2 cellular contexts compared by ENCODE assay signal in the genomic region with DNA sequence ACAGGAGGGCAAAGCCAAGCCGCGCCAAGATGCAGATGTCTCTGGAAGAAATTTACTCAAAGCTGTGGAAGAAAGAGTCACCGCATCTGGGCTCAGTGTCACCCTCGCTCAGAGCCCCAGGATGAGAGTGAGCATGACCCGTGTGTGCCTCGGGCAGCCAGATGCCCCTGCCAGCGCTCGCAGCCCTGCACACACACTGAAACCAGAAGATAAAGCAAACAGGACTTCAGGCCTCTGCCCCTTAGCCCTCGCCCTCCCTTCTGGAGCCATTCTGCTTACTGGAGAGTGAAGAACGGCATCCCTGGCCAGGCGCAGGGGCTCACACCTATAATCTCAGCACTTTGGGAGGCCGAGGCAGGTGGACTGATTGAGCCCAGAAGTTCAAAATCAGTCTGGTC.
A peak's percentile ranks its signal among the peaks of the same experiment; 100 is the strongest.
TF ChIP-seq lines count a peak whose summit lies in the region.

No MANE protein-coding gene starts in this region.

TF ChIP-seq in GM23338, 12 proteins besides CTCF, POLR2A, EP300 and RAD21:
- no peak for TF ChIP-seq ZNF114 (CRISPR knock-in tag; IDR thresholded peaks at IDR 0.05)
- TF ChIP-seq JUNB (IDR thresholded peaks at IDR 0.05; ENCODE audit: unreplicated experiment): no peak
- TF ChIP-seq POLR2AphosphoS5 (IDR thresholded peaks at IDR 0.05; ENCODE audit: low read depth): no peak
- TF ChIP-seq, protein P1, sequence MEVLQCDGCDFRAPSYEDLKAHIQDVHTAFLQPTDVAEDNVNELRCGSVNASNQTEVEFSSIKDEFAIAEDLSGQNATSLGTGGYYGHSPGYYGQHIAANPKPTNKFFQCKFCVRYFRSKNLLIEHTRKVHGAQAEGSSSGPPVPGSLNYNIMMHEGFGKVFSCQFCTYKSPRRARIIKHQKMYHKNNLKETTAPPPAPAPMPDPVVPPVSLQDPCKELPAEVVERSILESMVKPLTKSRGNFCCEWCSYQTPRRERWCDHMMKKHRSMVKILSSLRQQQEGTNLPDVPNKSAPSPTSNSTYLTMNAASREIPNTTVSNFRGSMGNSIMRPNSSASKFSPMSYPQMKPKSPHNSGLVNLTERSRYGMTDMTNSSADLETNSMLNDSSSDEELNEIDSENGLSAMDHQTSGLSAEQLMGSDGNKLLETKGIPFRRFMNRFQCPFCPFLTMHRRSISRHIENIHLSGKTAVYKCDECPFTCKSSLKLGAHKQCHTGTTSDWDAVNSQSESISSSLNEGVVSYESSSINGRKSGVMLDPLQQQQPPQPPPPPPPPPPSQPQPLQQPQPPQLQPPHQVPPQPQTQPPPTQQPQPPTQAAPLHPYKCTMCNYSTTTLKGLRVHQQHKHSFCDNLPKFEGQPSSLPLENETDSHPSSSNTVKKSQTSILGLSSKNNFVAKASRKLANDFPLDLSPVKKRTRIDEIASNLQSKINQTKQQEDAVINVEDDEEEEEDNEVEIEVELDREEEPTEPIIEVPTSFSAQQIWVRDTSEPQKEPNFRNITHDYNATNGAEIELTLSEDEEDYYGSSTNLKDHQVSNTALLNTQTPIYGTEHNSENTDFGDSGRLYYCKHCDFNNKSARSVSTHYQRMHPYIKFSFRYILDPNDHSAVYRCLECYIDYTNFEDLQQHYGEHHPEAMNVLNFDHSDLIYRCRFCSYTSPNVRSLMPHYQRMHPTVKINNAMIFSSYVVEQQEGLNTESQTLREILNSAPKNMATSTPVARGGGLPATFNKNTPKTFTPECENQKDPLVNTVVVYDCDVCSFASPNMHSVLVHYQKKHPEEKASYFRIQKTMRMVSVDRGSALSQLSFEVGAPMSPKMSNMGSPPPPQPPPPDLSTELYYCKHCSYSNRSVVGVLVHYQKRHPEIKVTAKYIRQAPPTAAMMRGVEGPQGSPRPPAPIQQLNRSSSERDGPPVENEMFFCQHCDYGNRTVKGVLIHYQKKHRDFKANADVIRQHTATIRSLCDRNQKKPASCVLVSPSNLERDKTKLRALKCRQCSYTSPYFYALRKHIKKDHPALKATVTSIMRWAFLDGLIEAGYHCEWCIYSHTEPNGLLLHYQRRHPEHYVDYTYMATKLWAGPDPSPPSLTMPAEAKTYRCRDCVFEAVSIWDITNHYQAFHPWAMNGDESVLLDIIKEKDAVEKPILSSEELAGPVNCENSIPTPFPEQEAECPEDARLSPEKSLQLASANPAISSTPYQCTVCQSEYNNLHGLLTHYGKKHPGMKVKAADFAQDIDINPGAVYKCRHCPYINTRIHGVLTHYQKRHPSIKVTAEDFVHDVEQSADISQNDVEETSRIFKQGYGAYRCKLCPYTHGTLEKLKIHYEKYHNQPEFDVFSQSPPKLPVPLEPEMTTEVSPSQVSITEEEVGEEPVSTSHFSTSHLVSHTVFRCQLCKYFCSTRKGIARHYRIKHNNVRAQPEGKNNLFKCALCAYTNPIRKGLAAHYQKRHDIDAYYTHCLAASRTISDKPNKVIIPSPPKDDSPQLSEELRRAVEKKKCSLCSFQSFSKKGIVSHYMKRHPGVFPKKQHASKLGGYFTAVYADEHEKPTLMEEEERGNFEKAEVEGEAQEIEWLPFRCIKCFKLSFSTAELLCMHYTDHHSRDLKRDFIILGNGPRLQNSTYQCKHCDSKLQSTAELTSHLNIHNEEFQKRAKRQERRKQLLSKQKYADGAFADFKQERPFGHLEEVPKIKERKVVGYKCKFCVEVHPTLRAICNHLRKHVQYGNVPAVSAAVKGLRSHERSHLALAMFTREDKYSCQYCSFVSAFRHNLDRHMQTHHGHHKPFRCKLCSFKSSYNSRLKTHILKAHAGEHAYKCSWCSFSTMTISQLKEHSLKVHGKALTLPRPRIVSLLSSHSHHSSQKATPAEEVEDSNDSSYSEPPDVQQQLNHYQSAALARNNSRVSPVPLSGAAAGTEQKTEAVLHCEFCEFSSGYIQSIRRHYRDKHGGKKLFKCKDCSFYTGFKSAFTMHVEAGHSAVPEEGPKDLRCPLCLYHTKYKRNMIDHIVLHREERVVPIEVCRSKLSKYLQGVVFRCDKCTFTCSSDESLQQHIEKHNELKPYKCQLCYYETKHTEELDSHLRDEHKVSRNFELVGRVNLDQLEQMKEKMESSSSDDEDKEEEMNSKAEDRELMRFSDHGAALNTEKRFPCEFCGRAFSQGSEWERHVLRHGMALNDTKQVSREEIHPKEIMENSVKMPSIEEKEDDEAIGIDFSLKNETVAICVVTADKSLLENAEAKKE (CRISPR knock-in tag; IDR thresholded peaks at IDR 0.05): no peak
- TF ChIP-seq, protein P2, sequence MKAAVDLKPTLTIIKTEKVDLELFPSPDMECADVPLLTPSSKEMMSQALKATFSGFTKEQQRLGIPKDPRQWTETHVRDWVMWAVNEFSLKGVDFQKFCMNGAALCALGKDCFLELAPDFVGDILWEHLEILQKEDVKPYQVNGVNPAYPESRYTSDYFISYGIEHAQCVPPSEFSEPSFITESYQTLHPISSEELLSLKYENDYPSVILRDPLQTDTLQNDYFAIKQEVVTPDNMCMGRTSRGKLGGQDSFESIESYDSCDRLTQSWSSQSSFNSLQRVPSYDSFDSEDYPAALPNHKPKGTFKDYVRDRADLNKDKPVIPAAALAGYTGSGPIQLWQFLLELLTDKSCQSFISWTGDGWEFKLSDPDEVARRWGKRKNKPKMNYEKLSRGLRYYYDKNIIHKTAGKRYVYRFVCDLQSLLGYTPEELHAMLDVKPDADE (IDR thresholded peaks at IDR 0.05): no peak
- TF ChIP-seq, protein P3, sequence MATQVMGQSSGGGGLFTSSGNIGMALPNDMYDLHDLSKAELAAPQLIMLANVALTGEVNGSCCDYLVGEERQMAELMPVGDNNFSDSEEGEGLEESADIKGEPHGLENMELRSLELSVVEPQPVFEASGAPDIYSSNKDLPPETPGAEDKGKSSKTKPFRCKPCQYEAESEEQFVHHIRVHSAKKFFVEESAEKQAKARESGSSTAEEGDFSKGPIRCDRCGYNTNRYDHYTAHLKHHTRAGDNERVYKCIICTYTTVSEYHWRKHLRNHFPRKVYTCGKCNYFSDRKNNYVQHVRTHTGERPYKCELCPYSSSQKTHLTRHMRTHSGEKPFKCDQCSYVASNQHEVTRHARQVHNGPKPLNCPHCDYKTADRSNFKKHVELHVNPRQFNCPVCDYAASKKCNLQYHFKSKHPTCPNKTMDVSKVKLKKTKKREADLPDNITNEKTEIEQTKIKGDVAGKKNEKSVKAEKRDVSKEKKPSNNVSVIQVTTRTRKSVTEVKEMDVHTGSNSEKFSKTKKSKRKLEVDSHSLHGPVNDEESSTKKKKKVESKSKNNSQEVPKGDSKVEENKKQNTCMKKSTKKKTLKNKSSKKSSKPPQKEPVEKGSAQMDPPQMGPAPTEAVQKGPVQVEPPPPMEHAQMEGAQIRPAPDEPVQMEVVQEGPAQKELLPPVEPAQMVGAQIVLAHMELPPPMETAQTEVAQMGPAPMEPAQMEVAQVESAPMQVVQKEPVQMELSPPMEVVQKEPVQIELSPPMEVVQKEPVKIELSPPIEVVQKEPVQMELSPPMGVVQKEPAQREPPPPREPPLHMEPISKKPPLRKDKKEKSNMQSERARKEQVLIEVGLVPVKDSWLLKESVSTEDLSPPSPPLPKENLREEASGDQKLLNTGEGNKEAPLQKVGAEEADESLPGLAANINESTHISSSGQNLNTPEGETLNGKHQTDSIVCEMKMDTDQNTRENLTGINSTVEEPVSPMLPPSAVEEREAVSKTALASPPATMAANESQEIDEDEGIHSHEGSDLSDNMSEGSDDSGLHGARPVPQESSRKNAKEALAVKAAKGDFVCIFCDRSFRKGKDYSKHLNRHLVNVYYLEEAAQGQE (IDR thresholded peaks at IDR 0.05; ENCODE audit: unreplicated experiment): no peak
- TF ChIP-seq EZH2 (IDR thresholded peaks at IDR 0.05; ENCODE audit: low read depth, unreplicated experiment): no peak
- TF ChIP-seq ZNF331 (CRISPR knock-in tag; IDR thresholded peaks at IDR 0.05; ENCODE audit: low read depth): no peak

TF ChIP-seq in GM12878, 131 proteins besides CTCF, POLR2A, EP300 and RAD21:
- TF ChIP-seq MYC (IDR thresholded peaks at IDR 0.05; ENCODE audit: insufficient read depth, insufficient read length, insufficient replicate concordance, low read length, severe bottlenecking) (no peak), RAD51 (IDR thresholded peaks at IDR 0.05) (no peak), TCF12 (IDR thresholded peaks at IDR 0.05; ENCODE audit: low read depth, low read length) (no peak)
- TF ChIP-seq, protein P4, sequence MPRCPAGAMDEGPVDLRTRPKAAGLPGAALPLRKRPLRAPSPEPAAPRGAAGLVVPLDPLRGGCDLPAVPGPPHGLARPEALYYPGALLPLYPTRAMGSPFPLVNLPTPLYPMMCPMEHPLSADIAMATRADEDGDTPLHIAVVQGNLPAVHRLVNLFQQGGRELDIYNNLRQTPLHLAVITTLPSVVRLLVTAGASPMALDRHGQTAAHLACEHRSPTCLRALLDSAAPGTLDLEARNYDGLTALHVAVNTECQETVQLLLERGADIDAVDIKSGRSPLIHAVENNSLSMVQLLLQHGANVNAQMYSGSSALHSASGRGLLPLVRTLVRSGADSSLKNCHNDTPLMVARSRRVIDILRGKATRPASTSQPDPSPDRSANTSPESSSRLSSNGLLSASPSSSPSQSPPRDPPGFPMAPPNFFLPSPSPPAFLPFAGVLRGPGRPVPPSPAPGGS (IDR thresholded peaks at IDR 0.05; ENCODE audit: borderline replicate concordance, insufficient read depth, low read depth, low read length, poor library complexity, severe bottlenecking): peak; percentile 90
- TF ChIP-seq, protein P5, sequence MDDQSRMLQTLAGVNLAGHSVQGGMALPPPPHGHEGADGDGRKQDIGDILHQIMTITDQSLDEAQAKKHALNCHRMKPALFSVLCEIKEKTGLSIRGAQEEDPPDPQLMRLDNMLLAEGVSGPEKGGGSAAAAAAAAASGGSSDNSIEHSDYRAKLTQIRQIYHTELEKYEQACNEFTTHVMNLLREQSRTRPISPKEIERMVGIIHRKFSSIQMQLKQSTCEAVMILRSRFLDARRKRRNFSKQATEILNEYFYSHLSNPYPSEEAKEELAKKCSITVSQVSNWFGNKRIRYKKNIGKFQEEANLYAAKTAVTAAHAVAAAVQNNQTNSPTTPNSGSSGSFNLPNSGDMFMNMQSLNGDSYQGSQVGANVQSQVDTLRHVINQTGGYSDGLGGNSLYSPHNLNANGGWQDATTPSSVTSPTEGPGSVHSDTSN (IDR thresholded peaks at IDR 0.05; ENCODE audit: insufficient replicate concordance, low read depth, low read length): peak; percentile 2
